In the genomic region with DNA sequence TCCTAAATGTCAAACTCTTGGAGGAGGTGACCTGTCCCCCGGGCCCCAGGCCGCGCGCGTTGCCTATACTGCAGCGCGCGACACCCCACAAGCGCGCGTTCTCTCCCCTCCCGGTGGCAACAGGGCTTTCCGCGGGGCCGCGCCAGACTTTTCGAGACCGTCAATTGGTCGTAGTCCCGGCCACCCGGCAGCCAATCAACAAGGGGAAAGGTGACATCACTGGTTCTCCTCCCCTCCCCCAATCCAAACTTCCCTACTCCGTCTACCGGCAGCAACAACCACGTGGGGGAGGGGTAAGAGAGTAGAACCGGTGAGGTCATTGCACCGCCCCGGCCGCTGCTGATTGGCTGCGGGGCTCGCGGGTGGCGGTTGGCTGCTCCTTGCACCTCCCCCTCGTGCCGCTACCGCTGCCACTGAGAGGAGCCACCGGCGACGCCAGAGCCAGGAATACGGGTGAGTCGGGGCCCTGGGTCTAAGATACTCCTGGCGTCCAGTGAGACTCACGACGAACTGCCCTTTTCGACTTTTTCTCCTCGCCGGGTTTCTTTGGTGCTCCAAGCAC, we compare ENCODE assay signal across 1 cellular context.
TF ChIP-seq lines count a peak whose summit lies in the region.

No MANE protein-coding gene starts in this region.

TF ChIP-seq in H1, 55 proteins besides CTCF, POLR2A, EP300 and RAD21:
- TF ChIP-seq PHF8 (conservative IDR thresholded peaks at IDR 0.05; ENCODE audit: low read depth, low read length) = peak; percentile 69; the same call in 1 of the 2 replicates
- peak; percentile 52 for TF ChIP-seq ASH2L (IDR thresholded peaks at IDR 0.05; ENCODE audit: low read length)
- TF ChIP-seq SIN3A (conservative IDR thresholded peaks at IDR 0.05 in 1 of 2, IDR thresholded peaks at IDR 0.05 in 1 of 2; ENCODE audit: low read depth in 1 of 2, low read length in 2 of 2) = peak in 1 of 2 experiments; percentile 47; a peak in 2 of 4 replicates
- TF ChIP-seq RFX5 (IDR thresholded peaks at IDR 0.05; ENCODE audit: borderline replicate concordance, low read depth, low read length) = peak; percentile 78
- peak; percentile 58 for TF ChIP-seq KDM4A (IDR thresholded peaks at IDR 0.05; ENCODE audit: low read depth, low read length, severe bottlenecking)
- 0 out of 2 replicates have a peak, but pooled peaks have one; percentile 44 for TF ChIP-seq CHD2 (IDR thresholded peaks at IDR 0.05; ENCODE audit: low read length)
- peak; percentile 80 for TF ChIP-seq CTBP2 (IDR thresholded peaks at IDR 0.05; ENCODE audit: borderline replicate concordance, insufficient read depth, insufficient read length, low read length)
- peak; percentile 82 for TF ChIP-seq MAX (IDR thresholded peaks at IDR 0.05)
- no peak for TF ChIP-seq CHD1 (IDR thresholded peaks at IDR 0.05; ENCODE audit: low read depth, low read length)
- peak; percentile 96 for TF ChIP-seq JUND (IDR thresholded peaks at IDR 0.05; ENCODE audit: low read length)
- TF ChIP-seq BCL11A (IDR thresholded peaks at IDR 0.05; ENCODE audit: low read depth in 2 of 2, low read length in 2 of 2) = no peak
- TF ChIP-seq RNF2 (IDR thresholded peaks at IDR 0.05; ENCODE audit: borderline replicate concordance, low read depth, low read length, missing control alignments, poor library complexity, severe bottlenecking) = no peak
- TF ChIP-seq, protein P1, sequence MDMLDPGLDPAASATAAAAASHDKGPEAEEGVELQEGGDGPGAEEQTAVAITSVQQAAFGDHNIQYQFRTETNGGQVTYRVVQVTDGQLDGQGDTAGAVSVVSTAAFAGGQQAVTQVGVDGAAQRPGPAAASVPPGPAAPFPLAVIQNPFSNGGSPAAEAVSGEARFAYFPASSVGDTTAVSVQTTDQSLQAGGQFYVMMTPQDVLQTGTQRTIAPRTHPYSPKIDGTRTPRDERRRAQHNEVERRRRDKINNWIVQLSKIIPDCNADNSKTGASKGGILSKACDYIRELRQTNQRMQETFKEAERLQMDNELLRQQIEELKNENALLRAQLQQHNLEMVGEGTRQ (IDR thresholded peaks at IDR 0.05; ENCODE audit: low read length) = peak; percentile 69; the same call in 1 of the 2 replicates
- no peak for TF ChIP-seq HDAC6 (IDR thresholded peaks at IDR 0.05; ENCODE audit: low read depth, low read length)
- peak; percentile 89 for TF ChIP-seq SP1 (IDR thresholded peaks at IDR 0.05; ENCODE audit: low read depth, low read length)
- no peak for TF ChIP-seq CEBPB (IDR thresholded peaks at IDR 0.05; ENCODE audit: low read depth, low read length)
- no peak for TF ChIP-seq GTF2F1 (IDR thresholded peaks at IDR 0.05; ENCODE audit: borderline replicate concordance, low read depth, low read length)
- TF ChIP-seq, protein P2, sequence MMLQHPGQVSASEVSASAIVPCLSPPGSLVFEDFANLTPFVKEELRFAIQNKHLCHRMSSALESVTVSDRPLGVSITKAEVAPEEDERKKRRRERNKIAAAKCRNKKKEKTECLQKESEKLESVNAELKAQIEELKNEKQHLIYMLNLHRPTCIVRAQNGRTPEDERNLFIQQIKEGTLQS (IDR thresholded peaks at IDR 0.05; ENCODE audit: insufficient read depth, low read depth, low read length) = peak; percentile 37
- TF ChIP-seq CBX8 (IDR thresholded peaks at IDR 0.05; ENCODE audit: borderline replicate concordance, low read depth, low read length) = no peak
- TF ChIP-seq YY1 (IDR thresholded peaks at IDR 0.05; ENCODE audit: low read depth, low read length) = 0 out of 2 replicates have a peak, but pooled peaks have one; percentile 6
- TF ChIP-seq TAF1 (IDR thresholded peaks at IDR 0.05; ENCODE audit: low read depth, low read length) = peak; percentile 58; the same call in 1 of the 2 replicates
- TF ChIP-seq POLR2AphosphoS5 (IDR thresholded peaks at IDR 0.05; ENCODE audit: low read depth, low read length) = peak; percentile 47; the same call in 1 of the 2 replicates
- no peak for TF ChIP-seq RXRA (IDR thresholded peaks at IDR 0.05; ENCODE audit: insufficient read depth, low read depth, low read length)
- no peak for TF ChIP-seq SIRT6 (IDR thresholded peaks at IDR 0.05; ENCODE audit: low read length)
- peak; percentile 38; the same call in 1 of the 2 replicates for TF ChIP-seq TBP (IDR thresholded peaks at IDR 0.05; ENCODE audit: low read depth, low read length)
- TF ChIP-seq TEAD4 (IDR thresholded peaks at IDR 0.05; ENCODE audit: low read depth, low read length) = no peak
- TF ChIP-seq KDM1A (IDR thresholded peaks at IDR 0.05; ENCODE audit: borderline replicate concordance, low read length) = no peak
- no peak for TF ChIP-seq EZH2 (IDR thresholded peaks at IDR 0.05; ENCODE audit: low read depth, low read length, severe bottlenecking)
- TF ChIP-seq HDAC2 (IDR thresholded peaks at IDR 0.05; ENCODE audit: borderline replicate concordance in 1 of 2, low read depth in 2 of 2, low read length in 2 of 2) = no peak
- no peak for TF ChIP-seq SAP30 (IDR thresholded peaks at IDR 0.05; ENCODE audit: insufficient read depth, insufficient replicate concordance, low read length)
- TF ChIP-seq E2F6 (IDR thresholded peaks at IDR 0.05) = peak; percentile 21; the same call in 1 of the 2 replicates
- TF ChIP-seq KDM5A (IDR thresholded peaks at IDR 0.05; ENCODE audit: low read length) = no peak
- TF ChIP-seq BACH1 (IDR thresholded peaks at IDR 0.05; ENCODE audit: low read length) = 0 out of 2 replicates have a peak, but pooled peaks have one; percentile 16
- peak; percentile 100 for TF ChIP-seq ATF2 (IDR thresholded peaks at IDR 0.05; ENCODE audit: low read length)
- TF ChIP-seq JUN (IDR thresholded peaks at IDR 0.05; ENCODE audit: low read depth, low read length) = peak; percentile 98
- no peak for TF ChIP-seq CBX5 (IDR thresholded peaks at IDR 0.05; ENCODE audit: low read depth, low read length)
TF ChIP-seq in H1: peak in this region for 20.
